In genomic region chr17:2295575-2295974, GRCh38 we compare ENCODE assay signal across 16 cellular contexts. TPM values are rescaled to one million over a fixed set of nuclear protein-coding genes. Genes with fewer than 3 reads are reported as not detected.
A peak's percentile ranks its signal among the peaks of the same experiment; 100 is the strongest.
DNase-seq lines count a peak whose midpoint lies in the region; ATAC-seq and TF ChIP-seq lines count a peak whose summit lies in the region.
"Had no signal": no experiment of that assay in that cellular context is flagged by ENCODE, and none has a peak within 500 bp of the region (broad histone marks: within the 10 kb centered on the region; RNA-seq: fewer than 3 reads in every experiment).

No MANE protein-coding gene starts in this region.

- peaks cover 64% of the 10 kb centered on the region for H3K36me3 Mint-ChIP-seq in activated CD4-positive, alpha-beta T cell treated with anti-CD3 and anti-CD28 coated beads, Interleukin-2, amount 10 ng/mL, durations not matched to agents 24 days and 14 days (ENCODE audit: low read depth)
- H3K36me3 Mint-ChIP-seq in activated CD4-positive, alpha-beta T cell treated with anti-CD3 and anti-CD28 coated beads, Interleukin-2, amount 10 ng/mL, durations not matched to agents 7 days and 5 days (ENCODE audit: low read depth): peaks cover 66% of the 10 kb centered on the region
- H3K36me3 Mint-ChIP-seq in activated naive CD8-positive, alpha-beta T cell treated with anti-CD3 and anti-CD28 coated beads, Interleukin-2, amount 50 U/mL, for 24 hours (ENCODE audit: low read depth): peaks cover 54% of the 10 kb centered on the region
- peaks cover 81% of the 10 kb centered on the region for H3K36me3 Mint-ChIP-seq in nephron progenitor cell (ENCODE audit: low read depth)

- no peak overlapping the region for H4K91ac ChIP-seq in IMR-90 (ENCODE audit: insufficient read depth, low read depth, low read length)

- H3K27me3 ChIP-seq in IMR-90 (ENCODE audit: control insufficient read depth, insufficient read depth, low read length) (no peaks in the 10 kb centered on the region), BE2C (no peaks in the 10 kb centered on the region)
- H3K27me3 ChIP-seq: thyroid gland had no signal

- H2BK15ac ChIP-seq in IMR-90 (ENCODE audit: low read depth, low read length): no peak overlapping the region

- H3K4me3 ChIP-seq in IMR-90 (ENCODE audit: insufficient read depth, low read depth, low read length): no peak overlapping the region
- H3K4me3 ChIP-seq in BE2C (ENCODE audit: low read depth, low read length): no peak overlapping the region
- H3K4me3 ChIP-seq: thyroid gland had no signal

- H3K9me3 ChIP-seq in IMR-90 (ENCODE audit: control insufficient read depth, insufficient read depth, low read length) (no peaks in the 10 kb centered on the region), BE2C (no peaks in the 10 kb centered on the region)
- H3K9me3 ChIP-seq: thyroid gland had no signal

- H3K27ac Mint-ChIP-seq in activated CD4-positive, alpha-beta T cell treated with anti-CD3 and anti-CD28 coated beads, Interleukin-2, amount 10 ng/mL, durations not matched to agents 24 days and 14 days: peak overlapping the region; percentile 17
- H3K27ac Mint-ChIP-seq in activated CD4-positive, alpha-beta T cell treated with anti-CD3 and anti-CD28 coated beads, Interleukin-2, amount 10 ng/mL, durations not matched to agents 7 days and 5 days: no peak overlapping the region
- peak overlapping the region; percentile 40 for H3K27ac Mint-ChIP-seq in activated naive CD8-positive, alpha-beta T cell treated with anti-CD3 and anti-CD28 coated beads, Interleukin-2, amount 50 U/mL, for 24 hours
- H3K27ac Mint-ChIP-seq in nephron progenitor cell: peak overlapping the region; percentile 28
- H3K27ac Mint-ChIP-seq: memory B cell had no signal

- H4K20me1 ChIP-seq in IMR-90 (ENCODE audit: insufficient read depth, low read length): peaks cover 16% of the 10 kb centered on the region; the same call in 1 of the 2 replicates

- no peak overlapping the region for H2AFZ ChIP-seq in IMR-90 (replicated peaks; ENCODE audit: low read length, poor library complexity)

- WGBS in IMR-90 (ENCODE audit: extremely low coverage in 2 of 2, insufficient read length in 1 of 2), 2 experiments: 80% methylated on average over 1 of the region's 1 CpG; no CpG with 5 or more reads in 1 of the 2 experiments

- no peak overlapping the region for H2BK20ac ChIP-seq in IMR-90 (ENCODE audit: low read depth, low read length)

- H3K9ac ChIP-seq in IMR-90 (ENCODE audit: low read depth, low read length): no peak overlapping the region

- no peak for ATAC-seq in IMR-90 (ENCODE audit: low read depth)
- ATAC-seq in activated naive CD8-positive, alpha-beta T cell treated with anti-CD3 and anti-CD28 coated beads, Interleukin-2, amount 50 U/mL, for 24 hours: peak; percentile 95

- H3K14ac ChIP-seq in IMR-90 (replicated peaks; ENCODE audit: low read depth, low read length): no peak overlapping the region

- intact Hi-C loops in activated CD4-positive, alpha-beta T cell treated with anti-CD3 and anti-CD28 coated beads, Interleukin-2, amount 10 ng/mL, durations not matched to agents 24 days and 14 days (cut with micrococcal nuclease): no loop called here
- intact Hi-C loops in IMR-90 (cut with micrococcal nuclease): no loop called here
- intact Hi-C loops in cardiac septum (cut with DNase I): no loop called here

- no peak overlapping the region for H3K56ac ChIP-seq in IMR-90 (ENCODE audit: extremely low read depth, insufficient read depth, low read length)

- no peak for DNase-seq in activated CD4-positive, alpha-beta T cell treated with anti-CD3 and anti-CD28 coated beads, Interleukin-2, amount 10 ng/mL, durations not matched to agents 24 days and 14 days
- DNase-seq in activated CD4-positive, alpha-beta T cell treated with anti-CD3 and anti-CD28 coated beads, Interleukin-2, amount 10 ng/mL, durations not matched to agents 7 days and 5 days: no peak
- DNase-seq in IMR-90 (peak; percentile 11), nephron progenitor cell (no peak), cardiac septum (ENCODE audit: low spot score) (no peak), cerebellum (ENCODE audit: low spot score) (no peak), BE2C (no peak)
- DNase-seq in activated naive CD8-positive, alpha-beta T cell treated with anti-CD3 and anti-CD28 coated beads, Interleukin-2, amount 50 U/mL, for 24 hours: no peak
- DNase-seq: activated CD4-positive, alpha-beta T cell treated with anti-CD3 and anti-CD28 coated beads, Interleukin-2, amount 50 U/mL, for 1 hour; GF-D8; NCI-H2029; NCI-H748 treated with DMSO at 0.1 percent for 48 hours; T1000; thyroid gland had no signal

- H3K4me3 Mint-ChIP-seq in activated CD4-positive, alpha-beta T cell treated with anti-CD3 and anti-CD28 coated beads, Interleukin-2, amount 10 ng/mL, durations not matched to agents 24 days and 14 days: no peak overlapping the region
- H3K4me3 Mint-ChIP-seq in activated CD4-positive, alpha-beta T cell treated with anti-CD3 and anti-CD28 coated beads, Interleukin-2, amount 10 ng/mL, durations not matched to agents 7 days and 5 days: no peak overlapping the region
- H3K4me3 Mint-ChIP-seq in activated naive CD8-positive, alpha-beta T cell treated with anti-CD3 and anti-CD28 coated beads, Interleukin-2, amount 50 U/mL, for 24 hours: no peak overlapping the region
- no peak overlapping the region for H3K4me3 Mint-ChIP-seq in nephron progenitor cell
- H3K4me3 Mint-ChIP-seq: memory B cell, neural crest cell had no signal

- no peak overlapping the region for H3K4me2 ChIP-seq in IMR-90 (ENCODE audit: low read depth, low read length)

- no peak for TF ChIP-seq CTCF in IMR-90 (conservative IDR thresholded peaks at IDR 0.05; ENCODE audit: low read depth, low read length)
- TF ChIP-seq CTCF in nephron progenitor cell (IDR thresholded peaks at IDR 0.05): no peak
- TF ChIP-seq CTCF in BE2C (IDR thresholded peaks at IDR 0.05; ENCODE audit: low read depth, low read length): no peak

- no peak overlapping the region for H4K8ac ChIP-seq in IMR-90 (ENCODE audit: low read depth in 2 of 2, low read length in 2 of 2)

- peaks cover 4% of the 10 kb centered on the region; the same call in 1 of the 2 replicates for H3K9me1 ChIP-seq in IMR-90 (ENCODE audit: insufficient read depth, low read length)

- H3K27ac ChIP-seq in IMR-90 (ENCODE audit: insufficient read depth, low read length): no peak overlapping the region
- H3K27ac ChIP-seq: thyroid gland had no signal

- H3K36me3 ChIP-seq in IMR-90 (ENCODE audit: control insufficient read depth, insufficient read depth, low read length) (peaks cover 47% of the 10 kb centered on the region), BE2C (peaks cover 3% of the 10 kb centered on the region; the same call in 1 of the 2 replicates)

- H3K9me3 Mint-ChIP-seq in activated CD4-positive, alpha-beta T cell treated with anti-CD3 and anti-CD28 coated beads, Interleukin-2, amount 10 ng/mL, durations not matched to agents 24 days and 14 days: no peaks in the 10 kb centered on the region
- no peaks in the 10 kb centered on the region for H3K9me3 Mint-ChIP-seq in activated CD4-positive, alpha-beta T cell treated with anti-CD3 and anti-CD28 coated beads, Interleukin-2, amount 10 ng/mL, durations not matched to agents 7 days and 5 days
- no peaks in the 10 kb centered on the region for H3K9me3 Mint-ChIP-seq in activated naive CD8-positive, alpha-beta T cell treated with anti-CD3 and anti-CD28 coated beads, Interleukin-2, amount 50 U/mL, for 24 hours
- no peaks in the 10 kb centered on the region for H3K9me3 Mint-ChIP-seq in nephron progenitor cell
- H3K9me3 Mint-ChIP-seq: neural crest cell had no signal

- no peaks in the 10 kb centered on the region for H3K27me3 Mint-ChIP-seq in activated CD4-positive, alpha-beta T cell treated with anti-CD3 and anti-CD28 coated beads, Interleukin-2, amount 10 ng/mL, durations not matched to agents 24 days and 14 days
- H3K27me3 Mint-ChIP-seq in activated CD4-positive, alpha-beta T cell treated with anti-CD3 and anti-CD28 coated beads, Interleukin-2, amount 10 ng/mL, durations not matched to agents 7 days and 5 days: no peaks in the 10 kb centered on the region
- no peaks in the 10 kb centered on the region for H3K27me3 Mint-ChIP-seq in activated naive CD8-positive, alpha-beta T cell treated with anti-CD3 and anti-CD28 coated beads, Interleukin-2, amount 50 U/mL, for 24 hours
- no peaks in the 10 kb centered on the region for H3K27me3 Mint-ChIP-seq in nephron progenitor cell (ENCODE audit: low read depth, poor library complexity)
- H3K27me3 Mint-ChIP-seq: memory B cell had no signal

- TF ChIP-seq RAD21 in IMR-90 (IDR thresholded peaks at IDR 0.05; ENCODE audit: low read length): no peak

- H2BK5ac ChIP-seq in IMR-90 (ENCODE audit: low read depth, low read length, poor library complexity, severe bottlenecking): no peak overlapping the region

- H3K4me1 ChIP-seq in IMR-90 (ENCODE audit: control insufficient read depth, insufficient read depth, low read length) (peaks cover 5% of the 10 kb centered on the region; the same call in 1 of the 2 replicates), BE2C (no peaks in the 10 kb centered on the region)
- H3K4me1 ChIP-seq: thyroid gland had no signal

- CTCF ChIA-PET in activated CD4-positive, alpha-beta T cell treated with anti-CD3 and anti-CD28 coated beads, Interleukin-2, amount 10 ng/mL, durations not matched to agents 7 days and 5 days (lab: Charles Lee): interaction anchor here (0.8 to 2.1 kb wide), 6 partner anchors 10 to 237 kb away, joined by 3 to 7 read pairs (median 4); no protein-coding TSS in a partner anchor
- CTCF ChIA-PET in IMR-90 (lab: Yijun Ruan, JAX): no interaction called here

- H2AK9ac ChIP-seq in IMR-90 (replicated peaks; ENCODE audit: low read depth, low read length, poor library complexity): peak overlapping the region; percentile 23

- TF ChIP-seq POLR2A in IMR-90 (IDR thresholded peaks at IDR 0.05; ENCODE audit: low read depth, low read length): no peak

- dilution Hi-C loops in IMR-90 (cut with HindIII; ENCODE audit: low sequenced_read_pairs, unreplicated experiment): no loop called here

- POLR2A ChIA-PET in activated CD4-positive, alpha-beta T cell treated with anti-CD3 and anti-CD28 coated beads, Interleukin-2, amount 10 ng/mL, durations not matched to agents 7 days and 5 days (lab: Charles Lee): interaction anchor here (1.6 kb wide), 1 partner anchor 41 kb away, joined by 3 read pairs; the partner anchor contains the start of gene TSR1
- POLR2A ChIA-PET in IMR-90 (lab: Charles Lee; ENCODE audit: unreplicated experiment): interaction anchor here (0.7 kb wide), 1 partner anchor 39 kb away, joined by 3 read pairs; no protein-coding TSS in a partner anchor

- peaks cover 38% of the 10 kb centered on the region for H3K4me1 Mint-ChIP-seq in activated CD4-positive, alpha-beta T cell treated with anti-CD3 and anti-CD28 coated beads, Interleukin-2, amount 10 ng/mL, durations not matched to agents 24 days and 14 days
- H3K4me1 Mint-ChIP-seq in activated CD4-positive, alpha-beta T cell treated with anti-CD3 and anti-CD28 coated beads, Interleukin-2, amount 10 ng/mL, durations not matched to agents 7 days and 5 days: peaks cover 51% of the 10 kb centered on the region
- peaks cover 22% of the 10 kb centered on the region for H3K4me1 Mint-ChIP-seq in activated naive CD8-positive, alpha-beta T cell treated with anti-CD3 and anti-CD28 coated beads, Interleukin-2, amount 50 U/mL, for 24 hours
- H3K4me1 Mint-ChIP-seq in nephron progenitor cell: peaks cover 11% of the 10 kb centered on the region

- H3K79me1 ChIP-seq in IMR-90 (ENCODE audit: low read depth in 1 of 2, low read length in 2 of 2): peaks cover 20 to 79% of the 10 kb centered on the region in 2 experiments

- H3K18ac ChIP-seq in IMR-90 (ENCODE audit: low read depth, low read length): no peak overlapping the region

- H4K5ac ChIP-seq in IMR-90 (ENCODE audit: low read depth, low read length): no peak overlapping the region

- H2AK5ac ChIP-seq in IMR-90 (ENCODE audit: low read depth, low read length): no peak overlapping the region

- no peak overlapping the region for H3K4ac ChIP-seq in IMR-90 (ENCODE audit: low read depth, low read length)

- BruUV-seq in IMR-90 (replicated peaks; lab: Mats Ljungman, UMichigan): no TSS peak

- in situ Hi-C loops in IMR-90 (cut with MboI; ENCODE audit: low sequenced_read_pairs): no loop called here

- no peak overlapping the region; the same call in 1 of the 2 replicates for H3K23ac ChIP-seq in IMR-90 (ENCODE audit: low read depth, low read length)

- H2BK120ac ChIP-seq in IMR-90 (ENCODE audit: low read depth, low read length): no peak overlapping the region

RNA-seq across cellular contexts. Expression of gene SMG6, which starts 8.0 kb away (rescaled TPM):
- total RNA-seq in activated CD4-positive, alpha-beta T cell treated with anti-CD3 and anti-CD28 coated beads, Interleukin-2, amount 10 ng/mL, durations not matched to agents 24 days and 14 days: 31.6 and 36.2 TPM in 2 replicates
- total RNA-seq in activated CD4-positive, alpha-beta T cell treated with anti-CD3 and anti-CD28 coated beads, Interleukin-2, amount 10 ng/mL, durations not matched to agents 7 days and 5 days: 10 to 100 TPM; 44.3 to 51.1 TPM
- total RNA-seq in IMR-90 (2012; rRNA removed) (16.3 and 18.9 TPM in 2 replicates), cardiac septum (19.7 TPM), cerebellum (22.3 TPM)
- polyA plus RNA-seq in IMR-90 (2012; rRNA removed): 23.5 and 30.3 TPM in 2 replicates
- polyA plus RNA-seq in IMR-90 (2012; cell fraction: cytosol; rRNA removed): 17.7 and 31.5 TPM in 2 replicates
- polyA plus RNA-seq in IMR-90 (2012; cell fraction: nucleus; rRNA removed; ENCODE audit: low replicate concordance): 32.6 and 45.9 TPM in 2 replicates
- 13.7 TPM for polyA plus RNA-seq in BE2C (2012; ENCODE audit: insufficient read depth, insufficient read length, low read depth)

RNA-seq across cellular contexts. Expression of gene SRR, which starts 8.2 kb away (rescaled TPM):
- total RNA-seq in activated CD4-positive, alpha-beta T cell treated with anti-CD3 and anti-CD28 coated beads, Interleukin-2, amount 10 ng/mL, durations not matched to agents 24 days and 14 days: 13.8 and 15.6 TPM in 2 replicates
- total RNA-seq in activated CD4-positive, alpha-beta T cell treated with anti-CD3 and anti-CD28 coated beads, Interleukin-2, amount 10 ng/mL, durations not matched to agents 7 days and 5 days: 10 to 100 TPM; 18.3 to 23.0 TPM
- total RNA-seq in IMR-90 (2012; rRNA removed): 38.0 and 52.7 TPM in 2 replicates
- polyA plus RNA-seq in IMR-90 (2012; rRNA removed): 13.1 and 14.5 TPM in 2 replicates
- polyA plus RNA-seq in IMR-90 (2012; cell fraction: cytosol; rRNA removed): 11.2 and 12.0 TPM in 2 replicates
- polyA plus RNA-seq in IMR-90 (2012; cell fraction: nucleus; rRNA removed; ENCODE audit: low replicate concordance): 2.8 and 8.8 TPM in 2 replicates
- 9.3 TPM for total RNA-seq in cardiac septum
- total RNA-seq in cerebellum: 21.5 TPM
- 3.6 TPM for polyA plus RNA-seq in BE2C (2012; ENCODE audit: insufficient read depth, insufficient read length, low read depth)

RNA-seq across cellular contexts. Expression of gene TSR1, which starts 40.7 kb away (rescaled TPM):
- total RNA-seq in activated CD4-positive, alpha-beta T cell treated with anti-CD3 and anti-CD28 coated beads, Interleukin-2, amount 10 ng/mL, durations not matched to agents 24 days and 14 days: 97.9 and 99.3 TPM in 2 replicates
- 10 to 100 TPM; 27.2 to 27.4 TPM for total RNA-seq in activated CD4-positive, alpha-beta T cell treated with anti-CD3 and anti-CD28 coated beads, Interleukin-2, amount 10 ng/mL, durations not matched to agents 7 days and 5 days
- total RNA-seq in IMR-90 (2012; rRNA removed) (72.6 and 79.2 TPM in 2 replicates), cardiac septum (23.0 TPM), cerebellum (26.0 TPM)
- polyA plus RNA-seq in IMR-90 (2012; rRNA removed): 21.0 and 22.6 TPM in 2 replicates
- polyA plus RNA-seq in IMR-90 (2012; cell fraction: cytosol; rRNA removed): 7.4 and 11.3 TPM in 2 replicates
- polyA plus RNA-seq in IMR-90 (2012; cell fraction: nucleus; rRNA removed; ENCODE audit: low replicate concordance): 17.2 and 31.2 TPM in 2 replicates
- polyA plus RNA-seq in BE2C (2012; ENCODE audit: insufficient read depth, insufficient read length, low read depth): 64.6 TPM

RNA-seq across cellular contexts. Expression of gene SGSM2, which starts 41.7 kb away (rescaled TPM):
- total RNA-seq in activated CD4-positive, alpha-beta T cell treated with anti-CD3 and anti-CD28 coated beads, Interleukin-2, amount 10 ng/mL, durations not matched to agents 24 days and 14 days: 44.4 and 49.7 TPM in 2 replicates
- 10 to 100 TPM; 58.3 to 61.6 TPM for total RNA-seq in activated CD4-positive, alpha-beta T cell treated with anti-CD3 and anti-CD28 coated beads, Interleukin-2, amount 10 ng/mL, durations not matched to agents 7 days and 5 days
- total RNA-seq in IMR-90 (2012; rRNA removed) (12.2 and 13.6 TPM in 2 replicates), cardiac septum (35.5 TPM), cerebellum (51.6 TPM)
- polyA plus RNA-seq in IMR-90 (2012; rRNA removed): 79.6 and 81.2 TPM in 2 replicates
- 30.9 and 35.6 TPM in 2 replicates for polyA plus RNA-seq in IMR-90 (2012; cell fraction: cytosol; rRNA removed)
- polyA plus RNA-seq in IMR-90 (2012; cell fraction: nucleus; rRNA removed; ENCODE audit: low replicate concordance): 390 and 704 TPM in 2 replicates
- polyA plus RNA-seq in BE2C (2012; ENCODE audit: insufficient read depth, insufficient read length, low read depth): 53.6 TPM
